Comparison of ENCODE assay signal across 2 cellular contexts in genomic region chr10:96545558-96545957, GRCh38. TPM values are rescaled to one million over a fixed set of nuclear protein-coding genes. Genes with fewer than 3 reads are reported as not detected.
"Had no signal": no experiment of that assay in that cellular context is flagged by ENCODE, and none has a peak within 500 bp of the region (broad histone marks: within the 10 kb centered on the region; RNA-seq: fewer than 3 reads in every experiment).

No MANE protein-coding gene starts in this region.

RNA-seq across cellular contexts. Expression of gene TLL2, which starts 31.8 kb away (rescaled TPM):
- total RNA-seq: M059J, PC-9 had no signal
